8 cellular contexts compared by ENCODE assay signal in the genomic region with DNA sequence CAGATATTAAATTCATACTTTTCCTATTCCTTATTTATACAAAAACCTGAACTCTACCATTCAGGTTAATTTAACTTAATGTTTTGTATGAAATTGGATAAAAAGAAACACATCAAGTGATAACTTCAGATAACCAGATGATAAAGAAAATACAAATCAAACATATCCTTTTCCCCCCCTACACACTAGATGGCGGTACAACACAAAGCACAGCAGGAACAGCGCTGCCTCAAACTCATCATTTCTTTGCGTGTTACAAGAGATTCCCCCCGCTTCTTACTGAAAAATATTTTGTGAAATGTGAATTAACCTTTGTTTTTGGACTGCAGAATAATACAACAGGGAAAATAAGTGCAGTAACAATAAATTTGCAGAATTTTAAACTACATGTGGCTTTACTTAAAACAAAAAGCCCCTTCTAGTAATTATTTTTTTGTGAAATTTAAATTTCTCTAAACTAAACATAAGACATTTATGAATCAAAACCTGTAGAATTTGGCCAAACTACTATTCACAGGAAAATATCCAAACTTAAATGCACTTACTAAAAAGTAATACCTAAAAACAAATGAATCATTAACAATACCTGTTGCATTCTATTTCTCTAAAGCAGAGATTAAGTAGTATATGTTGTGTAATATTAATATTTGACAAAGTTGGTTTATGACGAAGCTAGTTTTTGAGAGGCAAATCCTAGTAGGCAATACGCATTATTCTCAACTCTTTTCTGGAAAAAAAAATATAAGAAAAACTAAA.
A peak's percentile ranks its signal among the peaks of the same experiment; 100 is the strongest.
DNase-seq lines count a peak whose midpoint lies in the region; ATAC-seq and TF ChIP-seq lines count a peak whose summit lies in the region.

No MANE protein-coding gene starts in this region.

- H3K4me3 ChIP-seq in astrocyte of the spinal cord (ENCODE audit: low read depth, low read length), result no peak overlapping the region

- in situ Hi-C loops in astrocyte of the spinal cord (cut with HindIII; ENCODE audit: low sequenced_read_pairs), result no loop called here

- DNase-seq in DMS153 treated with DMSO at 0.1 percent for 48 hours (lab: John Stamatoyannopoulos, UW; ENCODE audit: unreplicated experiment) (peak; percentile 72), RPMI8226 (peak; percentile 28), astrocyte of the spinal cord (ENCODE audit: low read depth, low spot score) (peak; percentile 81), iPS-NIHi11 (ENCODE audit: low spot score) (peak; percentile 61), T1000 (lab: John Stamatoyannopoulos, UW) (no peak)
- peak; percentile 12 to 35 for DNase-seq in stimulated activated CD4-positive, alpha-beta T cell treated with anti-CD3 and anti-CD28 coated beads, Interleukin-15, amount 100 ng/mL, for 48 hours (ENCODE audit: low read depth in 2 of 2)

- peak; percentile 86 for TF ChIP-seq CTCF in LNCAP (IDR thresholded peaks at IDR 0.05)
- peak; percentile 80 for TF ChIP-seq CTCF in astrocyte of the spinal cord (IDR thresholded peaks at IDR 0.05; ENCODE audit: low read depth, low read length)

- peak; percentile 60 for ATAC-seq in GM19455 (IDR thresholded peaks at IDR 0.05; ENCODE audit: unreplicated experiment)
